In the genomic region with DNA sequence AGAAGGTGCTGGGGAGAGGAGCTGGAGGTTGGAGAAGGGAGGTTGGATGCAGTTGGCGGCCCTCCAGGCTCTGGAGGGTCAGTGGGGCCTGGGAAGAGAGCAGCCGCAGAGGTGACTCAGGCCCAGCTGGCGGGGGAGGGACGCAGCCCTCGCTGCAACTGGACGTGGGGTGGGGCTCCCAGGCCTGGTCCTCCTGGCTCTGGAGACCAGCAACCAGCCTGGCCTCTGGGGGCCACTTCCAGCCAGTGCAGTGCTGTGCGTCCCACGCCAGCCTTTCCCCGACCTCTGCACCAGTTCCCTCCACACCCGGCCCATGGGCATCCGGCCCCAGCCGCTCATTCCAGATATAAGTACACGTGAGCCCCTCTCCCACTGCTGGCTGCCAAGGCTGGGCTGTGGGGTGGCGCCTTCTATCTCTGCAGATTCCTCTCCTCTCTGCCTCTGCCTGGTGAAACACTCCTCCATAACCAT, we compare ENCODE assay signal across 11 cellular contexts. TPM values are rescaled to one million over a fixed set of nuclear protein-coding genes. Genes with fewer than 3 reads are reported as not detected.
DNase-seq lines count a peak whose midpoint lies in the region; ATAC-seq and TF ChIP-seq lines count a peak whose summit lies in the region.
"Had no signal": no experiment of that assay in that cellular context is flagged by ENCODE, and none has a peak within 500 bp of the region (broad histone marks: within the 10 kb centered on the region; RNA-seq: fewer than 3 reads in every experiment).

No MANE protein-coding gene starts in this region.

- in situ Hi-C loops in GM13977 (cut with MboI; ENCODE audit: low pct_unique_long_range_greater_than_20kb, low sequenced_read_pairs, unreplicated experiment): no loop called here

- peak overlapping the region; percentile 99 for H3K27ac Mint-ChIP-seq in Caco-2 (ENCODE audit: unreplicated experiment)

- DNase-seq in Caco-2: no peak
- DNase-seq in SK-N-SH: peak; percentile 79
- DNase-seq in Right ventricle myocardium inferior (ENCODE audit: missing footprints): peak; percentile 83
- DNase-seq in pulmonary artery endothelial cell (ENCODE audit: low read depth, low spot score): peak; percentile 89
- DNase-seq in GM13977 (ENCODE audit: low spot score): no peak
- no peak for DNase-seq in GM19240 (ENCODE audit: insufficient read length, low spot score)
- no peak for DNase-seq in activated naive CD4-positive, alpha-beta T cell treated with anti-CD3 and anti-CD28 coated beads, Interleukin-2, amount 50 U/mL, for 16 hours
- DNase-seq: activated naive CD4-positive, alpha-beta T cell treated with Interleukin-2 at 50 U/mL for 16 hours; immature natural killer cell; MV-4-11 had no signal

- 12% methylated on average over 11 of the region's 14 CpGs for WGBS in SK-N-SH (ENCODE audit: low lambda C conversion rate)

- POLR2A ChIA-PET in Caco-2 (lab: Charles Lee) (no interaction called here), SK-N-SH (lab: Yijun Ruan, JAX) (no interaction called here)

- peak; percentile 1; the same call in 1 of the 2 replicates for TF ChIP-seq RAD21 in SK-N-SH (IDR thresholded peaks at IDR 0.05; ENCODE audit: low read length)

- no TSS peak for BruUV-seq in Caco-2 (replicated peaks; lab: Mats Ljungman, UMichigan)

- peaks cover 33% of the 10 kb centered on the region for H3F3A ChIP-seq in SK-N-SH (replicated peaks; ENCODE audit: insufficient read depth)

- no peaks in the 10 kb centered on the region for H3K9me3 Mint-ChIP-seq in Caco-2 (ENCODE audit: unreplicated experiment)
- H3K9me3 Mint-ChIP-seq: immature natural killer cell had no signal

- TF ChIP-seq CTCF in Caco-2 (IDR thresholded peaks at IDR 0.05; ENCODE audit: insufficient read depth in 1 of 2, low read depth in 1 of 2, low read length in 1 of 2, severe bottlenecking in 1 of 2, unreplicated experiment in 1 of 2) (no peak), SK-N-SH (IDR thresholded peaks at IDR 0.05) (peak; percentile 32), GM13977 (IDR thresholded peaks at IDR 0.05; ENCODE audit: extremely low read depth, insufficient read depth, missing control alignments) (no peak)

- H3K4me1 Mint-ChIP-seq in Caco-2 (ENCODE audit: low read depth, unreplicated experiment): peaks cover 48% of the 10 kb centered on the region

- peaks cover 18% of the 10 kb centered on the region for H3K36me3 Mint-ChIP-seq in Caco-2 (ENCODE audit: insufficient read depth, unreplicated experiment)
- H3K36me3 Mint-ChIP-seq: immature natural killer cell had no signal

- intact Hi-C loops in Caco-2 (cut with micrococcal nuclease; ENCODE audit: unreplicated experiment): no loop called here
- intact Hi-C loops in Right ventricle myocardium inferior (cut with DNase I): no loop called here

- no peaks in the 10 kb centered on the region for H4K20me1 ChIP-seq in SK-N-SH (ENCODE audit: insufficient read depth)

- H3K4me3 ChIP-seq in Caco-2 (ENCODE audit: low read depth, low read length): no peak overlapping the region
- H3K4me3 ChIP-seq in SK-N-SH (ENCODE audit: low read depth in 2 of 2, low read length in 1 of 2): no peak overlapping the region

- TF ChIP-seq EP300 in SK-N-SH (IDR thresholded peaks at IDR 0.05; ENCODE audit: borderline replicate concordance in 1 of 2, low read depth in 1 of 2, low read length in 1 of 2): peak; percentile 26 to 90; a peak in 1 of 4 replicates

- no peaks in the 10 kb centered on the region for H3K9me2 ChIP-seq in SK-N-SH

- H3K4me1 ChIP-seq in Caco-2: peaks cover 56% of the 10 kb centered on the region
- peaks cover 19 to 30% of the 10 kb centered on the region in 2 experiments; a peak in 3 of 4 replicates for H3K4me1 ChIP-seq in SK-N-SH (ENCODE audit: control insufficient read depth in 1 of 2, insufficient read depth in 2 of 2, low read depth in 1 of 2, low read length in 1 of 2)

- peaks cover 12% of the 10 kb centered on the region; the same call in 1 of the 2 replicates for H3K79me2 ChIP-seq in SK-N-SH (ENCODE audit: insufficient read depth)

- H3K27ac ChIP-seq in SK-N-SH (ENCODE audit: low read depth in 2 of 2, low read length in 1 of 2): peak overlapping the region; percentile 77 to 100

- no peaks in the 10 kb centered on the region for H3K27me3 Mint-ChIP-seq in Caco-2 (ENCODE audit: insufficient read depth, unreplicated experiment)

- H3K36me3 ChIP-seq in Caco-2 (ENCODE audit: control insufficient read depth, insufficient read depth, low read length): no peaks in the 10 kb centered on the region
- no peaks in the 10 kb centered on the region for H3K36me3 ChIP-seq in SK-N-SH (replicated peaks in 1 of 2; ENCODE audit: control insufficient read depth in 1 of 2, insufficient read depth in 2 of 2, low read length in 1 of 2)

- no peaks in the 10 kb centered on the region for H3K9me3 ChIP-seq in Caco-2
- no peaks in the 10 kb centered on the region for H3K9me3 ChIP-seq in SK-N-SH

- peak overlapping the region; percentile 53 for H3K4me2 ChIP-seq in SK-N-SH

- H2AFZ ChIP-seq in SK-N-SH (ENCODE audit: low read depth): no peak overlapping the region

- H3K4me3 Mint-ChIP-seq in Caco-2 (ENCODE audit: unreplicated experiment): no peak overlapping the region
- H3K4me3 Mint-ChIP-seq: immature natural killer cell had no signal

- no peaks in the 10 kb centered on the region for H3K27me3 ChIP-seq in Caco-2 (replicated peaks; ENCODE audit: control insufficient read depth, insufficient read depth, low read length)
- H3K27me3 ChIP-seq in SK-N-SH (ENCODE audit: insufficient read depth): no peaks in the 10 kb centered on the region

- H3K9ac ChIP-seq in SK-N-SH: peak overlapping the region; percentile 57; the same call in 1 of the 2 replicates

- CTCF ChIA-PET in Caco-2 (lab: Charles Lee): no interaction called here
- CTCF ChIA-PET in SK-N-SH (lab: Yijun Ruan, JAX): no interaction called here

- ATAC-seq in Right ventricle myocardium inferior: peak; percentile 12
- no peak for ATAC-seq in HG03342 (IDR thresholded peaks at IDR 0.05; ENCODE audit: unreplicated experiment)

TF ChIP-seq in SK-N-SH, 30 proteins besides CTCF, POLR2A, EP300 and RAD21 (continues in another document):
- TF ChIP-seq RCOR1 (IDR thresholded peaks at IDR 0.05; ENCODE audit: low read length) (no peak), RXRA (IDR thresholded peaks at IDR 0.05; ENCODE audit: borderline replicate concordance, low read depth) (peak; percentile 83; the same call in 1 of the 2 replicates), SMC3 (IDR thresholded peaks at IDR 0.05; ENCODE audit: low read depth, low read length) (no peak), TCF12 (IDR thresholded peaks at IDR 0.05) (peak; percentile 92), JUND (IDR thresholded peaks at IDR 0.05) (peak; percentile 89), SIN3A (IDR thresholded peaks at IDR 0.05; ENCODE audit: borderline replicate concordance, low read depth, low read length) (no peak), TEAD4 (IDR thresholded peaks at IDR 0.05; ENCODE audit: borderline replicate concordance, insufficient read depth) (0 out of 2 replicates have a peak, but pooled peaks have one; percentile 39), MXI1 (IDR thresholded peaks at IDR 0.05; ENCODE audit: low read depth, low read length) (no peak), POLR2AphosphoS5 (IDR thresholded peaks at IDR 0.05; ENCODE audit: low read depth, low read length) (no peak; the same call in 1 of the 2 replicates)
- TF ChIP-seq, protein P1, sequence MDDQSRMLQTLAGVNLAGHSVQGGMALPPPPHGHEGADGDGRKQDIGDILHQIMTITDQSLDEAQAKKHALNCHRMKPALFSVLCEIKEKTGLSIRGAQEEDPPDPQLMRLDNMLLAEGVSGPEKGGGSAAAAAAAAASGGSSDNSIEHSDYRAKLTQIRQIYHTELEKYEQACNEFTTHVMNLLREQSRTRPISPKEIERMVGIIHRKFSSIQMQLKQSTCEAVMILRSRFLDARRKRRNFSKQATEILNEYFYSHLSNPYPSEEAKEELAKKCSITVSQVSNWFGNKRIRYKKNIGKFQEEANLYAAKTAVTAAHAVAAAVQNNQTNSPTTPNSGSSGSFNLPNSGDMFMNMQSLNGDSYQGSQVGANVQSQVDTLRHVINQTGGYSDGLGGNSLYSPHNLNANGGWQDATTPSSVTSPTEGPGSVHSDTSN (IDR thresholded peaks at IDR 0.05): peak; percentile 76
- TF ChIP-seq, protein P2, sequence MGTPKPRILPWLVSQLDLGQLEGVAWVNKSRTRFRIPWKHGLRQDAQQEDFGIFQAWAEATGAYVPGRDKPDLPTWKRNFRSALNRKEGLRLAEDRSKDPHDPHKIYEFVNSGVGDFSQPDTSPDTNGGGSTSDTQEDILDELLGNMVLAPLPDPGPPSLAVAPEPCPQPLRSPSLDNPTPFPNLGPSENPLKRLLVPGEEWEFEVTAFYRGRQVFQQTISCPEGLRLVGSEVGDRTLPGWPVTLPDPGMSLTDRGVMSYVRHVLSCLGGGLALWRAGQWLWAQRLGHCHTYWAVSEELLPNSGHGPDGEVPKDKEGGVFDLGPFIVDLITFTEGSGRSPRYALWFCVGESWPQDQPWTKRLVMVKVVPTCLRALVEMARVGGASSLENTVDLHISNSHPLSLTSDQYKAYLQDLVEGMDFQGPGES (IDR thresholded peaks at IDR 0.05; ENCODE audit: low read depth, low read length): no peak
- TF ChIP-seq, protein P3, sequence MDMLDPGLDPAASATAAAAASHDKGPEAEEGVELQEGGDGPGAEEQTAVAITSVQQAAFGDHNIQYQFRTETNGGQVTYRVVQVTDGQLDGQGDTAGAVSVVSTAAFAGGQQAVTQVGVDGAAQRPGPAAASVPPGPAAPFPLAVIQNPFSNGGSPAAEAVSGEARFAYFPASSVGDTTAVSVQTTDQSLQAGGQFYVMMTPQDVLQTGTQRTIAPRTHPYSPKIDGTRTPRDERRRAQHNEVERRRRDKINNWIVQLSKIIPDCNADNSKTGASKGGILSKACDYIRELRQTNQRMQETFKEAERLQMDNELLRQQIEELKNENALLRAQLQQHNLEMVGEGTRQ (IDR thresholded peaks at IDR 0.05; ENCODE audit: borderline replicate concordance, low read depth, low read length): no peak

RNA-seq across cellular contexts. Expression of a gene that starts 38.0 kb away (rescaled TPM):
- total RNA-seq in Caco-2 (2022) (160 and 170 TPM in 2 replicates), Right ventricle myocardium inferior (51.6 TPM), pulmonary artery endothelial cell (107 and 164 TPM in 2 replicates)
- 93.6 and 118 TPM in 2 replicates for polyA plus RNA-seq in SK-N-SH (2012; rRNA removed)
- 51.8 and 89.1 TPM in 2 replicates for polyA plus RNA-seq in SK-N-SH (2012; cell fraction: cytosol; rRNA removed)
- polyA plus RNA-seq in SK-N-SH (2012; cell fraction: nucleus; rRNA removed): 287 and 525 TPM in 2 replicates

Comparison
In these comparisons a context has a peak if more than half of its experiments do, and no peak if none do; other contexts are left out.
1. DNase-seq: peak in SK-N-SH (single experiment), Right ventricle myocardium inferior (single experiment) and pulmonary artery endothelial cell (single experiment); none in Caco-2 (0 of 2), GM13977 (single experiment), GM19240 (single experiment) and activated naive CD4-positive, alpha-beta T cell treated with anti-CD3 and anti-CD28 coated beads, Interleukin-2, amount 50 U/mL, for 16 hours (single experiment).